8 cellular contexts compared by ENCODE assay signal in genomic region chr5:176837707-176838115, GRCh38. TPM values are rescaled to one million over a fixed set of nuclear protein-coding genes. Genes with fewer than 3 reads are reported as not detected.
DNase-seq lines count a peak whose midpoint lies in the region; ATAC-seq, FAIRE-seq and TF ChIP-seq lines count a peak whose summit lies in the region.

No MANE protein-coding gene starts in this region.

- H3K9me3 ChIP-seq in HepG2 (ENCODE audit: low read length) = no peaks in the 10 kb centered on the region

- H3K9me3 Mint-ChIP-seq in activated CD4-positive, alpha-beta T cell treated with anti-CD3 and anti-CD28 coated beads, Interleukin-2, amount 10 ng/mL, durations not matched to agents 24 days and 14 days = no peaks in the 10 kb centered on the region

- TF ChIP-seq CTCF in AG09319 (IDR thresholded peaks at IDR 0.05; ENCODE audit: low read depth, low read length) (no peak), choroid plexus epithelial cell (conservative IDR thresholded peaks at IDR 0.05; ENCODE audit: low read depth, low read length) (no peak), HepG2 (CRISPR knock-in tag; IDR thresholded peaks at IDR 0.05) (peak; percentile 27; the same call in 1 of the 2 replicates)

- H3K4me3 ChIP-seq in choroid plexus epithelial cell (ENCODE audit: low read depth, low read length) = no peak overlapping the region
- no peak overlapping the region for H3K4me3 ChIP-seq in HepG2 (replicated peaks in 1 of 3; ENCODE audit: insufficient read depth in 1 of 3, low read depth in 2 of 3, low read length in 3 of 3)

- DNase-seq in AG09319 (ENCODE audit: extremely low read depth, low read depth) = peak; percentile 44
- DNase-seq in KBM-7 = peak; percentile 82
- peak; percentile 94 for DNase-seq in activated CD4-positive, alpha-beta T cell treated with anti-CD3 and anti-CD28 coated beads, Interleukin-2, amount 10 ng/mL, durations not matched to agents 24 days and 14 days
- peak; percentile 92 for DNase-seq in choroid plexus epithelial cell (ENCODE audit: low read depth)
- DNase-seq in HepG2 (ENCODE audit: low spot score) = peak; percentile 78
- DNase-seq in stimulated activated CD4-positive, alpha-beta T cell treated with anti-CD3 and anti-CD28 coated beads, TNF-alpha, amount 100 ng/mL, for 24 hours (ENCODE audit: low read depth in 3 of 3) = peak; percentile 43 to 74 (median 43)
- DNase-seq in DMS79 (lab: John Stamatoyannopoulos, UW) = no peak
- no peak for DNase-seq in NCI-H524 treated with DMSO at 0.1 percent for 48 hours (lab: John Stamatoyannopoulos, UW)

- intact Hi-C loops in activated CD4-positive, alpha-beta T cell treated with anti-CD3 and anti-CD28 coated beads, Interleukin-2, amount 10 ng/mL, durations not matched to agents 24 days and 14 days (cut with micrococcal nuclease) = no loop called here
- intact Hi-C loops in HepG2 (cut with micrococcal nuclease; ENCODE audit: unreplicated experiment) = no loop called here

- H3K4me1 ChIP-seq in HepG2 (ENCODE audit: insufficient read depth, low read length) = no peaks in the 10 kb centered on the region

- no peaks in the 10 kb centered on the region for H3K36me3 Mint-ChIP-seq in activated CD4-positive, alpha-beta T cell treated with anti-CD3 and anti-CD28 coated beads, Interleukin-2, amount 10 ng/mL, durations not matched to agents 24 days and 14 days (ENCODE audit: low read depth)

- TF ChIP-seq RAD21 in HepG2 (CRISPR knock-in tag; IDR thresholded peaks at IDR 0.05) = peak; percentile 86

- no peak overlapping the region for H2AFZ ChIP-seq in HepG2 (ENCODE audit: low read length)

- no peak overlapping the region for H3K9ac ChIP-seq in HepG2 (ENCODE audit: insufficient read depth, low read depth, low read length)

- peak; percentile 96 for ATAC-seq in HepG2

- no peak for TF ChIP-seq POLR2A in HepG2 (IDR thresholded peaks at IDR 0.05; ENCODE audit: insufficient read depth in 1 of 2, low read depth in 2 of 2, low read length in 2 of 2)

- no peak overlapping the region for H3K4me3 Mint-ChIP-seq in activated CD4-positive, alpha-beta T cell treated with anti-CD3 and anti-CD28 coated beads, Interleukin-2, amount 10 ng/mL, durations not matched to agents 24 days and 14 days

- in situ Hi-C loops in KBM-7 (cut with MboI; ENCODE audit: low pct_unique_long_range_greater_than_20kb, low sequenced_read_pairs) (no loop called here), HepG2 (cut with HindIII; ENCODE audit: extremely low pct_ligation_motif_present, low pct_unique_long_range_greater_than_20kb) (no loop called here)

- POLR2A ChIA-PET in HepG2 (lab: Yijun Ruan, JAX) = no interaction called here

- BruUV-seq in HepG2 (replicated peaks; lab: Mats Ljungman, UMichigan) = no TSS peak

- H3K4me2 ChIP-seq in HepG2 (ENCODE audit: low read depth, low read length) = no peak overlapping the region

- peak; percentile 36 for FAIRE-seq in HepG2 (lab: Jason Lieb, UNC)

- no peak overlapping the region for H3K27ac ChIP-seq in HepG2 (ENCODE audit: extremely low read length, insufficient read depth, low read length)

- H3K27ac Mint-ChIP-seq in activated CD4-positive, alpha-beta T cell treated with anti-CD3 and anti-CD28 coated beads, Interleukin-2, amount 10 ng/mL, durations not matched to agents 24 days and 14 days = no peak overlapping the region

- 23% methylated on average over 10 of the region's 16 CpGs for WGBS in HepG2 (ENCODE audit: low lambda C conversion rate)

- H3K27me3 ChIP-seq in HepG2 (ENCODE audit: control insufficient read depth in 1 of 2, insufficient read depth in 2 of 2, low read length in 2 of 2) = peaks cover 1 to 19% of the 10 kb centered on the region in 2 experiments

- CTCF ChIA-PET in HepG2 (lab: Yijun Ruan, JAX; ENCODE audit: low intra/inter-chr PET ratio, low total read pairs) = no interaction called here

- H3K36me3 ChIP-seq in HepG2 (replicated peaks in 1 of 2; ENCODE audit: control insufficient read depth in 1 of 2, insufficient read depth in 2 of 2, low read length in 2 of 2) = no peaks in the 10 kb centered on the region

- no peaks in the 10 kb centered on the region for H3K4me1 Mint-ChIP-seq in activated CD4-positive, alpha-beta T cell treated with anti-CD3 and anti-CD28 coated beads, Interleukin-2, amount 10 ng/mL, durations not matched to agents 24 days and 14 days

- no peak for TF ChIP-seq EP300 in HepG2 (IDR thresholded peaks at IDR 0.05; ENCODE audit: low read depth in 2 of 2, low read length in 2 of 2)
- peak; percentile 93 for TF ChIP-seq EP300 in HepG2 (CRISPR knock-in tag; IDR thresholded peaks at IDR 0.05; ENCODE audit: borderline replicate concordance)

- H3K27me3 Mint-ChIP-seq in activated CD4-positive, alpha-beta T cell treated with anti-CD3 and anti-CD28 coated beads, Interleukin-2, amount 10 ng/mL, durations not matched to agents 24 days and 14 days = peaks cover 2% of the 10 kb centered on the region

- peaks cover 9% of the 10 kb centered on the region; the same call in 1 of the 2 replicates for H4K20me1 ChIP-seq in HepG2 (ENCODE audit: insufficient read depth, low read length)

- no peaks in the 10 kb centered on the region for H3K79me2 ChIP-seq in HepG2 (ENCODE audit: insufficient read depth, low read length)

TF ChIP-seq in HepG2, 621 proteins besides CTCF, POLR2A, EP300 and RAD21 (continues in another document):
- TF ChIP-seq ZMYM4 (CRISPR knock-in tag; IDR thresholded peaks at IDR 0.05) = peak; percentile 99
- peak; percentile 100 for TF ChIP-seq ATF2 (CRISPR knock-in tag; IDR thresholded peaks at IDR 0.05)
- peak; percentile 100 for TF ChIP-seq JDP2 (CRISPR knock-in tag; IDR thresholded peaks at IDR 0.05; ENCODE audit: borderline replicate concordance)
- TF ChIP-seq ZNF232 (CRISPR knock-in tag; IDR thresholded peaks at IDR 0.05; ENCODE audit: borderline replicate concordance) = peak; percentile 100
- peak; percentile 87 for TF ChIP-seq ZNF652 (CRISPR knock-in tag; IDR thresholded peaks at IDR 0.05; ENCODE audit: borderline replicate concordance, low read depth)
- TF ChIP-seq BRF2 (CRISPR knock-in tag; IDR thresholded peaks at IDR 0.05) = peak; percentile 99
- peak; percentile 95 for TF ChIP-seq HIC2 (CRISPR knock-in tag; IDR thresholded peaks at IDR 0.05; ENCODE audit: low read depth)

RNA-seq across cellular contexts. Expression of gene UNC5A, which starts 27.4 kb away (rescaled TPM):
- total RNA-seq in activated CD4-positive, alpha-beta T cell treated with anti-CD3 and anti-CD28 coated beads, Interleukin-2, amount 10 ng/mL, durations not matched to agents 24 days and 14 days = not detected in 2 replicates
- total RNA-seq in HepG2 (2016; rRNA removed; fragmentation: Illumina TruSeq; extraction: Trizol) = not detected in 2 replicates
- total RNA-seq in HepG2 (2016; cell fraction: cytosol; rRNA removed; fragmentation: Illumina TruSeq; extraction: Trizol; ENCODE audit: low read depth) = not detected in 2 replicates
- total RNA-seq in HepG2 (2016; cell fraction: insoluble cytoplasmic fraction; rRNA removed; fragmentation: Illumina TruSeq; extraction: Trizol) = not detected in 2 replicates
- total RNA-seq in HepG2 (2016; cell fraction: membrane; rRNA removed; fragmentation: Illumina TruSeq; extraction: Trizol) = not detected in 2 replicates
- not detected in 2 replicates for total RNA-seq in HepG2 (2016; cell fraction: nucleus; rRNA removed; fragmentation: Illumina TruSeq; extraction: Trizol)
- 0.03 TPM in 1 of 2 replicates, not detected in the other for polyA plus RNA-seq in HepG2 (2011; rRNA removed)
- 0.01 TPM in 1 of 2 replicates, not detected in the other for polyA plus RNA-seq in HepG2 (2011; cell fraction: cytosol; rRNA removed)
- polyA plus RNA-seq in HepG2 (2011; cell fraction: nucleus; rRNA removed) = 0.10 TPM in 1 of 2 replicates, not detected in the other
- polyA plus RNA-seq in HepG2 (2012) = not detected in 2 replicates
- not detected in 2 replicates for polyA plus RNA-seq in HepG2 (2016; cell fraction: cytosol; fragmentation: Illumina TruSeq; extraction: Trizol; ENCODE audit: low read depth)
- polyA plus RNA-seq in HepG2 (2016; cell fraction: insoluble cytoplasmic fraction; fragmentation: Illumina TruSeq; extraction: Trizol; ENCODE audit: low read depth) = not detected in 2 replicates
- polyA plus RNA-seq in HepG2 (2016; cell fraction: membrane; fragmentation: Illumina TruSeq; extraction: Trizol; ENCODE audit: low read depth) = 0.06 TPM in 1 of 2 replicates, not detected in the other
- not detected in 2 replicates for polyA plus RNA-seq in HepG2 (2016; cell fraction: nucleus; fragmentation: Illumina TruSeq; extraction: Trizol; ENCODE audit: insufficient read depth, low read depth)
- not detected in 2 replicates for polyA minus RNA-seq in HepG2 (2011; rRNA and poly(A)+ RNA removed; ENCODE audit: low replicate concordance)
- not detected in 2 replicates for polyA minus RNA-seq in HepG2 (2011; cell fraction: cytosol; rRNA and poly(A)+ RNA removed)
- polyA minus RNA-seq in HepG2 (2011; cell fraction: nucleus; rRNA and poly(A)+ RNA removed) = not detected in 2 replicates

Comparison
In these comparisons a context has a peak if more than half of its experiments do, and no peak if none do; other contexts are left out.
1. DNase-seq: peak in AG09319 (single experiment), KBM-7 (single experiment), activated CD4-positive, alpha-beta T cell treated with anti-CD3 and anti-CD28 coated beads, Interleukin-2, amount 10 ng/mL, durations not matched to agents 24 days and 14 days (single experiment), choroid plexus epithelial cell (single experiment), HepG2 (single experiment) and stimulated activated CD4-positive, alpha-beta T cell treated with anti-CD3 and anti-CD28 coated beads, TNF-alpha, amount 100 ng/mL, for 24 hours (3 of 3); none in DMS79 (single experiment) and NCI-H524 treated with DMSO at 0.1 percent for 48 hours (single experiment).